8 cellular contexts compared by ENCODE assay signal in genomic region chr20:45322952-45323383, GRCh38. TPM values are rescaled to one million over a fixed set of nuclear protein-coding genes. Genes with fewer than 3 reads are reported as not detected.
DNase-seq lines count a peak whose midpoint lies in the region; ATAC-seq and TF ChIP-seq lines count a peak whose summit lies in the region.

No MANE protein-coding gene starts in this region.

- peaks cover 8% of the 10 kb centered on the region; the same call in 1 of the 2 replicates for H3K27me3 ChIP-seq in BE2C
- peaks cover 3% of the 10 kb centered on the region for H3K27me3 ChIP-seq in gastroesophageal sphincter
- H3K27me3 ChIP-seq in skeletal muscle tissue (ENCODE audit: control insufficient read depth in 3 of 3, insufficient read depth in 3 of 3, low read length in 3 of 3) = peaks cover 0 to 4% (median 0%) of the 10 kb centered on the region in 3 donors

- no CpG with 5 or more reads among the region's 7 CpGs for WGBS in gastroesophageal sphincter (ENCODE audit: low coverage in 1 of 2), 2 donors

- DNase-seq in BE2C = peak; percentile 50
- peak; percentile 10 for DNase-seq in HFFc6
- DNase-seq in SK-MEL-5 (ENCODE audit: low read depth, low spot score) = peak; percentile 88
- no peak for DNase-seq in NCI-H2171 treated with DMSO at 0.1 percent for 48 hours (lab: John Stamatoyannopoulos, UW)
- no peak for DNase-seq in activated CD4-positive, alpha-beta memory T cell treated with anti-CD3 and anti-CD28 coated beads, Interleukin-2, amount 10 ng/mL, durations not matched to agents 7 days and 5 days
- DNase-seq in NK-92 (lab: John Stamatoyannopoulos, UW; ENCODE audit: unreplicated experiment) = no peak

- H3K27ac ChIP-seq in gastroesophageal sphincter (peak overlapping the region in 1 of 4 donors; percentile 9), skeletal muscle tissue (ENCODE audit: low read depth, low read length) (peak overlapping the region; percentile 19)

- no peak for TF ChIP-seq EP300 in gastroesophageal sphincter (IDR thresholded peaks at IDR 0.05)

- no peak for TF ChIP-seq POLR2A in gastroesophageal sphincter (IDR thresholded peaks at IDR 0.05)

- H3K27ac Mint-ChIP-seq in HFFc6 = peak overlapping the region; percentile 26; the same call in 1 of the 2 replicates
- no peak overlapping the region for H3K27ac Mint-ChIP-seq in activated CD4-positive, alpha-beta memory T cell treated with anti-CD3 and anti-CD28 coated beads, Interleukin-2, amount 10 ng/mL, durations not matched to agents 7 days and 5 days

- no peaks in the 10 kb centered on the region for H3K36me3 ChIP-seq in BE2C
- peaks cover 0 to 34% of the 10 kb centered on the region in 2 donors for H3K36me3 ChIP-seq in gastroesophageal sphincter
- H3K36me3 ChIP-seq in skeletal muscle tissue (ENCODE audit: control insufficient read depth in 3 of 3, insufficient read depth in 3 of 3, low read length in 3 of 3) = peaks cover 13 to 21% (median 19%) of the 10 kb centered on the region in 3 donors

- ATAC-seq in gastroesophageal sphincter = peak; percentile 24

- no peak overlapping the region for H3K4me3 Mint-ChIP-seq in HFFc6
- no peak overlapping the region for H3K4me3 Mint-ChIP-seq in activated CD4-positive, alpha-beta memory T cell treated with anti-CD3 and anti-CD28 coated beads, Interleukin-2, amount 10 ng/mL, durations not matched to agents 7 days and 5 days

- H3K9ac ChIP-seq in skeletal muscle tissue (ENCODE audit: low read depth in 1 of 3, low read length in 3 of 3) = peak overlapping the region in 1 of 3 donors; percentile 40

- H3K4me1 ChIP-seq in BE2C = peaks cover 4% of the 10 kb centered on the region; the same call in 1 of the 2 replicates
- H3K4me1 ChIP-seq in gastroesophageal sphincter = peaks cover 0 to 3% (median 0%) of the 10 kb centered on the region in 3 donors
- no peaks in the 10 kb centered on the region for H3K4me1 ChIP-seq in skeletal muscle tissue (ENCODE audit: control insufficient read depth in 3 of 3, insufficient read depth in 3 of 3, low read length in 3 of 3)

- no peaks in the 10 kb centered on the region for H3K9me3 Mint-ChIP-seq in HFFc6
- H3K9me3 Mint-ChIP-seq in activated CD4-positive, alpha-beta memory T cell treated with anti-CD3 and anti-CD28 coated beads, Interleukin-2, amount 10 ng/mL, durations not matched to agents 7 days and 5 days = no peaks in the 10 kb centered on the region

- in situ Hi-C loops in SK-MEL-5 (cut with HindIII; ENCODE audit: low pct_unique_long_range_greater_than_20kb, low sequenced_read_pairs) = loop anchor here (25.0 kb wide), 1 partner anchor 439 kb away; no protein-coding TSS in a partner anchor

- POLR2A ChIA-PET in activated CD4-positive, alpha-beta memory T cell treated with anti-CD3 and anti-CD28 coated beads, Interleukin-2, amount 10 ng/mL, durations not matched to agents 7 days and 5 days (lab: Charles Lee) = interaction anchor here (1.0 to 1.3 kb wide), 3 partner anchors 25 to 40 kb away, joined by 3 to 6 read pairs (median 5); partner anchors contain the start of genes SDC4 and SYS1

- TF ChIP-seq CTCF in BE2C (IDR thresholded peaks at IDR 0.05; ENCODE audit: low read depth, low read length) (peak; percentile 59), HFFc6 (IDR thresholded peaks at IDR 0.05) (peak; percentile 27; the same call in 1 of the 2 replicates), gastroesophageal sphincter (IDR thresholded peaks at IDR 0.05) (peak in 3 of 4 experiments; percentile 7 to 51 (median 18))

- H3K9me3 ChIP-seq in BE2C (no peaks in the 10 kb centered on the region), gastroesophageal sphincter (no peaks in the 10 kb centered on the region), skeletal muscle tissue (ENCODE audit: control insufficient read depth in 3 of 3, low read length in 3 of 3) (no peaks in the 10 kb centered on the region)

- H3K4me3 ChIP-seq in BE2C (ENCODE audit: low read depth, low read length) = no peak overlapping the region
- H3K4me3 ChIP-seq in gastroesophageal sphincter = no peak overlapping the region
- no peak overlapping the region for H3K4me3 ChIP-seq in skeletal muscle tissue (ENCODE audit: low read length in 3 of 3)

- CTCF ChIA-PET in activated CD4-positive, alpha-beta memory T cell treated with anti-CD3 and anti-CD28 coated beads, Interleukin-2, amount 10 ng/mL, durations not matched to agents 7 days and 5 days (lab: Charles Lee) = interaction anchor here (0.6 to 8.1 kb wide), 9 partner anchors 11 to 448 kb away, joined by 3 to 114 read pairs (median 6); no protein-coding TSS in a partner anchor

- peaks cover 4% of the 10 kb centered on the region for H3K27me3 Mint-ChIP-seq in HFFc6 (ENCODE audit: insufficient read depth)
- H3K27me3 Mint-ChIP-seq in activated CD4-positive, alpha-beta memory T cell treated with anti-CD3 and anti-CD28 coated beads, Interleukin-2, amount 10 ng/mL, durations not matched to agents 7 days and 5 days = no peaks in the 10 kb centered on the region

- no peaks in the 10 kb centered on the region; the same call in 1 of the 2 replicates for H3K36me3 Mint-ChIP-seq in HFFc6 (ENCODE audit: low read depth)
- peaks cover 8% of the 10 kb centered on the region for H3K36me3 Mint-ChIP-seq in activated CD4-positive, alpha-beta memory T cell treated with anti-CD3 and anti-CD28 coated beads, Interleukin-2, amount 10 ng/mL, durations not matched to agents 7 days and 5 days (ENCODE audit: low read depth)

- peaks cover 6% of the 10 kb centered on the region; the same call in 1 of the 2 replicates for H3K4me1 Mint-ChIP-seq in HFFc6 (ENCODE audit: low read depth)
- H3K4me1 Mint-ChIP-seq in activated CD4-positive, alpha-beta memory T cell treated with anti-CD3 and anti-CD28 coated beads, Interleukin-2, amount 10 ng/mL, durations not matched to agents 7 days and 5 days = peaks cover 30% of the 10 kb centered on the region

RNA-seq across cellular contexts. Expression of gene MATN4, which starts 14.9 kb away (rescaled TPM):
- polyA plus RNA-seq in BE2C (2012; ENCODE audit: insufficient read depth, insufficient read length, low read depth) = not detected
- not detected for total RNA-seq in HFFc6 (2021; fragmentation: NEBNext Ultra II Directional; extraction: Animal tissue kit (Norgen Biotek cat#: 25700))
- total RNA-seq in SK-MEL-5 (2014; rRNA removed; shearing (Covaris generic)) = 0.42 and 0.59 TPM in 2 replicates
- polyA plus RNA-seq in SK-MEL-5 (2015; cell fraction: cytosol; rRNA removed) = 1.5 and 3.5 TPM in 2 replicates
- 5.7 and 8.8 TPM in 2 replicates for polyA plus RNA-seq in SK-MEL-5 (2015; cell fraction: nucleus; rRNA removed)
- total RNA-seq in gastroesophageal sphincter (not detected), skeletal muscle tissue (0.52 TPM)
- 1 to 10 TPM in 1 of 2 experiments, under 1 TPM in 1; 0.83 to 1.5 TPM for total RNA-seq in activated CD4-positive, alpha-beta memory T cell treated with anti-CD3 and anti-CD28 coated beads, Interleukin-2, amount 10 ng/mL, durations not matched to agents 7 days and 5 days

RNA-seq across cellular contexts. Expression of gene RBPJL, which starts 16.3 kb away (rescaled TPM):
- not detected for polyA plus RNA-seq in BE2C (2012; ENCODE audit: insufficient read depth, insufficient read length, low read depth)
- total RNA-seq in HFFc6 (2021; fragmentation: NEBNext Ultra II Directional; extraction: Animal tissue kit (Norgen Biotek cat#: 25700)) = not detected
- not detected in 2 replicates for total RNA-seq in SK-MEL-5 (2014; rRNA removed; shearing (Covaris generic))
- not detected in 2 replicates for polyA plus RNA-seq in SK-MEL-5 (2015; cell fraction: cytosol; rRNA removed)
- not detected in 2 replicates for polyA plus RNA-seq in SK-MEL-5 (2015; cell fraction: nucleus; rRNA removed)
- total RNA-seq in gastroesophageal sphincter (not detected), skeletal muscle tissue (not detected)
- total RNA-seq in activated CD4-positive, alpha-beta memory T cell treated with anti-CD3 and anti-CD28 coated beads, Interleukin-2, amount 10 ng/mL, durations not matched to agents 7 days and 5 days = not detected

RNA-seq across cellular contexts. Expression of gene SDC4, which starts 25.3 kb away (rescaled TPM):
- polyA plus RNA-seq in BE2C (2012; ENCODE audit: insufficient read depth, insufficient read length, low read depth) = 24.9 TPM
- total RNA-seq in HFFc6 (2021; fragmentation: NEBNext Ultra II Directional; extraction: Animal tissue kit (Norgen Biotek cat#: 25700)) = 100 to 1,000 TPM; 122 to 146 (median 135) TPM
- total RNA-seq in SK-MEL-5 (2014; rRNA removed; shearing (Covaris generic)) = 16.1 and 17.5 TPM in 2 replicates
- 31.9 and 33.9 TPM in 2 replicates for polyA plus RNA-seq in SK-MEL-5 (2015; cell fraction: cytosol; rRNA removed)
- 7.1 and 10.8 TPM in 2 replicates for polyA plus RNA-seq in SK-MEL-5 (2015; cell fraction: nucleus; rRNA removed)
- total RNA-seq in gastroesophageal sphincter = 100 to 1,000 TPM in 1 of 4 donors, 10 to 100 TPM in 3; 75.1 to 182 (median 84.2) TPM
- total RNA-seq in skeletal muscle tissue = 4.2 TPM
- 10 to 100 TPM; 28.1 to 28.3 TPM for total RNA-seq in activated CD4-positive, alpha-beta memory T cell treated with anti-CD3 and anti-CD28 coated beads, Interleukin-2, amount 10 ng/mL, durations not matched to agents 7 days and 5 days

RNA-seq across cellular contexts. Expression of gene SYS1, which starts 40.0 kb away (rescaled TPM):
- polyA plus RNA-seq in BE2C (2012; ENCODE audit: insufficient read depth, insufficient read length, low read depth) = 39.5 TPM
- total RNA-seq in HFFc6 (2021; fragmentation: NEBNext Ultra II Directional; extraction: Animal tissue kit (Norgen Biotek cat#: 25700)) = 10 to 100 TPM; 22.9 to 34.1 (median 27.6) TPM
- total RNA-seq in SK-MEL-5 (2014; rRNA removed; shearing (Covaris generic)) = 23.6 and 31.0 TPM in 2 replicates
- 58.1 and 60.4 TPM in 2 replicates for polyA plus RNA-seq in SK-MEL-5 (2015; cell fraction: cytosol; rRNA removed)
- 12.6 and 25.7 TPM in 2 replicates for polyA plus RNA-seq in SK-MEL-5 (2015; cell fraction: nucleus; rRNA removed)
- total RNA-seq in gastroesophageal sphincter = 10 to 100 TPM; 29.3 to 55.3 (median 34.7) TPM
- 13.6 TPM for total RNA-seq in skeletal muscle tissue
- total RNA-seq in activated CD4-positive, alpha-beta memory T cell treated with anti-CD3 and anti-CD28 coated beads, Interleukin-2, amount 10 ng/mL, durations not matched to agents 7 days and 5 days = 10 to 100 TPM; 22.1 to 24.2 TPM

RNA-seq across cellular contexts. Expression of gene TP53TG5, which starts 55.2 kb away (rescaled TPM):
- polyA plus RNA-seq in BE2C (2012; ENCODE audit: insufficient read depth, insufficient read length, low read depth) = 2.3 TPM
- total RNA-seq in HFFc6 (2021; fragmentation: NEBNext Ultra II Directional; extraction: Animal tissue kit (Norgen Biotek cat#: 25700)) = not detected
- total RNA-seq in SK-MEL-5 (2014; rRNA removed; shearing (Covaris generic)) = not detected in 2 replicates
- 0.05 TPM in 1 of 2 replicates, not detected in the other for polyA plus RNA-seq in SK-MEL-5 (2015; cell fraction: cytosol; rRNA removed)
- not detected in 2 replicates for polyA plus RNA-seq in SK-MEL-5 (2015; cell fraction: nucleus; rRNA removed)
- not detected for total RNA-seq in gastroesophageal sphincter
- not detected for total RNA-seq in skeletal muscle tissue
- not detected for total RNA-seq in activated CD4-positive, alpha-beta memory T cell treated with anti-CD3 and anti-CD28 coated beads, Interleukin-2, amount 10 ng/mL, durations not matched to agents 7 days and 5 days

Comparison
In these comparisons a context has a peak if more than half of its experiments do, and no peak if none do; other contexts are left out.
1. DNase-seq: peak in BE2C (single experiment), HFFc6 (single experiment) and SK-MEL-5 (single experiment); none in NCI-H2171 treated with DMSO at 0.1 percent for 48 hours (single experiment), activated CD4-positive, alpha-beta memory T cell treated with anti-CD3 and anti-CD28 coated beads, Interleukin-2, amount 10 ng/mL, durations not matched to agents 7 days and 5 days (single experiment) and NK-92 (single experiment).
2. Peak in every context shown above with its lines, with median percentiles within 50 percentile points of each other: CTCF ChIP-seq.